Comparison of ENCODE assay signal across 28 cellular contexts in genomic region chr14:103887557-103888115, GRCh38. TPM values are rescaled to one million over a fixed set of nuclear protein-coding genes. Genes with fewer than 3 reads are reported as not detected.
"Had no signal": no experiment of that assay in that cellular context is flagged by ENCODE, and none has a peak within 500 bp of the region (broad histone marks: within the 10 kb centered on the region; RNA-seq: fewer than 3 reads in every experiment).

No MANE protein-coding gene starts in this region.

- H3K4me3 ChIP-seq: K562 had no signal

- ATAC-seq: activated CD8-positive, alpha-beta T cell treated with anti-CD3 and anti-CD28 coated beads, Interleukin-2, amount 10 ng/mL, durations not matched to agents 7 days and 5 days; Panc1; T-helper 17 cell; WTC11 had no signal

- DNase-seq: activated CD4-positive, alpha-beta T cell treated with anti-CD3 and anti-CD28 coated beads for 48 hours; activated CD4-positive, alpha-beta T cell treated with anti-CD3 and anti-CD28 coated beads, Interleukin-2, amount 50 U/mL, for 4 hours; activated CD4-positive, CD25-positive, alpha-beta regulatory T cell treated with anti-CD3 and anti-CD28 coated beads, Interleukin-2, amount 50 U/mL, for 72 hours; activated CD8-positive, alpha-beta memory T cell treated with anti-CD3 and anti-CD28 coated beads, Interleukin-2, amount 50 U/mL, for 48 hours; activated CD8-positive, alpha-beta T cell treated with anti-CD3 and anti-CD28 coated beads, Interleukin-2, amount 10 ng/mL, durations not matched to agents 7 days and 5 days; activated effector memory CD4-positive, alpha-beta T cell treated with anti-CD3 and anti-CD28 coated beads, Interleukin-2, amount 50 U/mL, for 16 hours; activated naive CD4-positive, alpha-beta T cell treated with anti-CD3 and anti-CD28 coated beads for 36 hours; activated T-cell treated with anti-CD3 and anti-CD28 coated beads, Interleukin-2, amount 50 U/mL, for 1 hour; amygdala; Karpas-422; MM.1S; NCI-H1105; NCI-H1436; NCI-H187; NCI-H2081; NCI-H446; NCI-H524; NCI-H82; NK-92 treated with Interleukin-12 subunit alpha and Interleukin-12 subunit beta, amount 100 ng/mL, for 24 hours; OCI-M1; SIG-M5; T-helper 17 cell; T-helper 9 cell had no signal

RNA-seq across cellular contexts. Expression of gene TDRD9, which starts 40.6 kb away (rescaled TPM):
- total RNA-seq: activated T-helper 1 cell treated with anti-CD3 and anti-CD28 coated beads, Interleukin-12 subunit alpha, Interleukin-12 subunit beta, Interleukin-2, Interleukin-4 antibody, amounts not matched to agents 30 ng/mL and 10 ng/mL and 1 ng/mL, durations not matched to agents 14 hours and 24 hours and 36 hours; astrocyte; K562 had no signal

RNA-seq across cellular contexts. Expression of gene RD3L, which starts 54.7 kb away (rescaled TPM):
- total RNA-seq: activated CD8-positive, alpha-beta T cell treated with anti-CD3 and anti-CD28 coated beads, Interleukin-2, amount 10 ng/mL, durations not matched to agents 7 days and 5 days; activated naive CD4-positive, alpha-beta T cell treated with anti-CD3 and anti-CD28 coated beads for 36 hours; activated T-helper 1 cell treated with anti-CD3 and anti-CD28 coated beads, Interleukin-12 subunit alpha, Interleukin-12 subunit beta, Interleukin-2, Interleukin-4 antibody, amounts not matched to agents 30 ng/mL and 10 ng/mL and 1 ng/mL, durations not matched to agents 14 hours and 24 hours and 36 hours; astrocyte; WTC11 had no signal
- polyA plus RNA-seq: K562 had no signal
